7 cellular contexts compared by ENCODE assay signal in genomic region chr15:75646112-75646943, GRCh38. TPM values are rescaled to one million over a fixed set of nuclear protein-coding genes. Genes with fewer than 3 reads are reported as not detected.
DNase-seq lines count a peak whose midpoint lies in the region; ATAC-seq, FAIRE-seq and TF ChIP-seq lines count a peak whose summit lies in the region.

No MANE protein-coding gene starts in this region.

- H2AK5ac ChIP-seq in IMR-90 (ENCODE audit: low read depth, low read length): peak overlapping the region; percentile 91

- POLR2A ChIA-PET in IMR-90 (lab: Charles Lee; ENCODE audit: unreplicated experiment): no interaction called here

- peaks cover 24% of the 10 kb centered on the region for H3K9me1 ChIP-seq in IMR-90 (ENCODE audit: insufficient read depth, low read length)

- WGBS in IMR-90 (ENCODE audit: extremely low coverage in 2 of 2, insufficient read length in 1 of 2), 2 experiments: 0% methylated on average over 1 of the region's 5 CpGs; no CpG with 5 or more reads in 1 of the 2 experiments
- WGBS in adrenal gland, 4 donors: 23 to 47% (median 40%) methylated on average over 4 to 5 of the region's 5 CpGs

- peak overlapping the region; percentile 91 for H3K56ac ChIP-seq in IMR-90 (ENCODE audit: extremely low read depth, insufficient read depth, low read length)

- H4K8ac ChIP-seq in IMR-90 (ENCODE audit: low read depth in 2 of 2, low read length in 2 of 2): peak overlapping the region; percentile 85 to 91

- H3K9ac ChIP-seq in IMR-90 (ENCODE audit: low read depth, low read length) (peak overlapping the region; percentile 97), kidney (ENCODE audit: low read length in 2 of 2) (peak overlapping the region; percentile 95 to 99), stomach smooth muscle (ENCODE audit: low read length in 2 of 2) (peak overlapping the region; percentile 77 to 96)

- peak overlapping the region; percentile 85 for H2BK120ac ChIP-seq in IMR-90 (ENCODE audit: low read depth, low read length)

- H4K20me1 ChIP-seq in IMR-90 (ENCODE audit: insufficient read depth, low read length): peaks cover 28% of the 10 kb centered on the region

- peak overlapping the region; percentile 95 for H2BK5ac ChIP-seq in IMR-90 (ENCODE audit: low read depth, low read length, poor library complexity, severe bottlenecking)

- CTCF ChIA-PET in IMR-90 (lab: Yijun Ruan, JAX): interaction anchor here (1.0 kb wide), 1 partner anchor 8 kb away, joined by 4 read pairs; no protein-coding TSS in a partner anchor

- H3K4me1 ChIP-seq in IMR-90 (ENCODE audit: control insufficient read depth, insufficient read depth, low read length): peaks cover 27% of the 10 kb centered on the region
- peaks cover 26 to 38% of the 10 kb centered on the region in 2 donors for H3K4me1 ChIP-seq in adrenal gland (replicated peaks in 1 of 2)
- H3K4me1 ChIP-seq in kidney (ENCODE audit: control insufficient read depth in 1 of 2, insufficient read depth in 1 of 2, low read depth in 1 of 2, low read length in 2 of 2): peaks cover 24 to 36% of the 10 kb centered on the region in 2 donors
- peaks cover 41% of the 10 kb centered on the region for H3K4me1 ChIP-seq in stomach smooth muscle (ENCODE audit: control insufficient read depth, insufficient read depth, low read length)

- TF ChIP-seq RAD21 in IMR-90 (IDR thresholded peaks at IDR 0.05; ENCODE audit: low read length): no peak

- no peaks in the 10 kb centered on the region for H3K9me3 ChIP-seq in IMR-90 (ENCODE audit: control insufficient read depth, insufficient read depth, low read length)
- H3K9me3 ChIP-seq in adrenal gland (replicated peaks in 1 of 3): no peaks in the 10 kb centered on the region
- H3K9me3 ChIP-seq in kidney (ENCODE audit: control insufficient read depth in 1 of 2, low read length in 2 of 2): no peaks in the 10 kb centered on the region
- no peaks in the 10 kb centered on the region for H3K9me3 ChIP-seq in stomach smooth muscle (ENCODE audit: control insufficient read depth in 2 of 2, low read length in 2 of 2)

- dilution Hi-C loops in IMR-90 (cut with HindIII; ENCODE audit: low sequenced_read_pairs, unreplicated experiment): no loop called here

- DNase-seq in IMR-90 (no peak), adrenal gland (no peak), kidney (no peak), ecto neural progenitor cell (ENCODE audit: low spot score) (no peak), NCI-H1092 (lab: John Stamatoyannopoulos, UW) (no peak), NCI-H1417 (lab: John Stamatoyannopoulos, UW) (no peak)

- H3K27ac ChIP-seq in IMR-90 (ENCODE audit: insufficient read depth, low read length) (peak overlapping the region; percentile 94), adrenal gland (peak overlapping the region; percentile 94 to 98 (median 96)), kidney (ENCODE audit: low read depth in 2 of 2, low read length in 2 of 2) (peak overlapping the region; percentile 96), stomach smooth muscle (ENCODE audit: low read length) (peak overlapping the region; percentile 97)

- in situ Hi-C loops in IMR-90 (cut with MboI; ENCODE audit: low sequenced_read_pairs): no loop called here

- H2AK9ac ChIP-seq in IMR-90 (replicated peaks; ENCODE audit: low read depth, low read length, poor library complexity): peak overlapping the region; percentile 100

- H3K23ac ChIP-seq in IMR-90 (ENCODE audit: low read depth, low read length): peak overlapping the region; percentile 99

- TF ChIP-seq CTCF in IMR-90 (conservative IDR thresholded peaks at IDR 0.05; ENCODE audit: low read depth, low read length) (no peak), adrenal gland (IDR thresholded peaks at IDR 0.05) (no peak), kidney (IDR thresholded peaks at IDR 0.05; ENCODE audit: borderline replicate concordance, extremely low read depth, insufficient read depth) (no peak)

- intact Hi-C loops in IMR-90 (cut with micrococcal nuclease): no loop called here
- intact Hi-C loops in adrenal gland (cut with DNase I): no loop called here
- intact Hi-C loops in kidney (cut with DNase I): no loop called here

- H3K14ac ChIP-seq in IMR-90 (replicated peaks; ENCODE audit: low read depth, low read length): peak overlapping the region; percentile 99

- no peak for FAIRE-seq in kidney (lab: Jason Lieb, UNC)

- peak overlapping the region; percentile 95 for H4K91ac ChIP-seq in IMR-90 (ENCODE audit: insufficient read depth, low read depth, low read length)

- peak overlapping the region; percentile 18; the same call in 1 of the 2 replicates for H2BK20ac ChIP-seq in IMR-90 (ENCODE audit: low read depth, low read length)

- no peak; the same call in 1 of the 2 replicates for TF ChIP-seq POLR2A in IMR-90 (IDR thresholded peaks at IDR 0.05; ENCODE audit: low read depth, low read length)
- TF ChIP-seq POLR2A in adrenal gland (IDR thresholded peaks at IDR 0.05): no peak

- H4K5ac ChIP-seq in IMR-90 (ENCODE audit: low read depth, low read length): peak overlapping the region; percentile 79

- peak overlapping the region; percentile 94 for H2AFZ ChIP-seq in IMR-90 (replicated peaks; ENCODE audit: low read length, poor library complexity)

- no peaks in the 10 kb centered on the region for H3K27me3 ChIP-seq in IMR-90 (ENCODE audit: control insufficient read depth, insufficient read depth, low read length)
- no peaks in the 10 kb centered on the region for H3K27me3 ChIP-seq in adrenal gland
- no peaks in the 10 kb centered on the region for H3K27me3 ChIP-seq in stomach smooth muscle (ENCODE audit: control insufficient read depth in 1 of 2, insufficient read depth in 2 of 2, low read length in 2 of 2)

- H3K4me3 ChIP-seq in IMR-90 (ENCODE audit: insufficient read depth, low read depth, low read length): peak overlapping the region; percentile 88
- peak overlapping the region in 3 of 4 donors; percentile 31 to 99 (median 71) for H3K4me3 ChIP-seq in adrenal gland
- peak overlapping the region; percentile 93 to 96 for H3K4me3 ChIP-seq in kidney (ENCODE audit: low read length in 2 of 2)
- peak overlapping the region; percentile 61 to 95 for H3K4me3 ChIP-seq in stomach smooth muscle (ENCODE audit: low read length in 2 of 2)

- peaks cover 26 to 61% of the 10 kb centered on the region in 2 experiments for H3K79me1 ChIP-seq in IMR-90 (ENCODE audit: low read depth in 1 of 2, low read length in 2 of 2)

- no TSS peak for BruUV-seq in IMR-90 (replicated peaks; lab: Mats Ljungman, UMichigan)

- peak overlapping the region; percentile 92 for H3K4me2 ChIP-seq in IMR-90 (ENCODE audit: low read depth, low read length)

- peak overlapping the region; percentile 99 for H3K4ac ChIP-seq in IMR-90 (ENCODE audit: low read depth, low read length)

- peaks cover 20% of the 10 kb centered on the region for H3K36me3 ChIP-seq in IMR-90 (ENCODE audit: control insufficient read depth, insufficient read depth, low read length)
- H3K36me3 ChIP-seq in adrenal gland (replicated peaks in 1 of 2): no peaks in the 10 kb centered on the region
- peaks cover 0 to 6% of the 10 kb centered on the region in 2 donors for H3K36me3 ChIP-seq in kidney (ENCODE audit: control insufficient read depth in 1 of 2, insufficient read depth in 2 of 2, low read length in 2 of 2)
- peaks cover 3 to 7% of the 10 kb centered on the region in 2 donors for H3K36me3 ChIP-seq in stomach smooth muscle (ENCODE audit: control insufficient read depth in 2 of 2, insufficient read depth in 2 of 2, low read length in 2 of 2)

- peak overlapping the region; percentile 95 for H3K18ac ChIP-seq in IMR-90 (ENCODE audit: low read depth, low read length)

- peak overlapping the region; percentile 77; the same call in 2 of the 3 replicates for H2BK15ac ChIP-seq in IMR-90 (ENCODE audit: low read depth, low read length)

- no peak for ATAC-seq in IMR-90 (ENCODE audit: low read depth)

TF ChIP-seq in IMR-90, 13 proteins besides CTCF, POLR2A, EP300 and RAD21 (continues in another document):
- no peak for TF ChIP-seq RCOR1 (IDR thresholded peaks at IDR 0.05; ENCODE audit: insufficient replicate concordance, low read length)
- no peak for TF ChIP-seq BHLHE40 (IDR thresholded peaks at IDR 0.05; ENCODE audit: low read depth, low read length)
- no peak for TF ChIP-seq ELK1 (IDR thresholded peaks at IDR 0.05; ENCODE audit: borderline replicate concordance, low read depth, low read length)
- no peak for TF ChIP-seq MXI1 (IDR thresholded peaks at IDR 0.05; ENCODE audit: borderline replicate concordance, low read depth, low read length)
- no peak for TF ChIP-seq CHD1 (IDR thresholded peaks at IDR 0.05; ENCODE audit: low read depth, low read length)
- no peak for TF ChIP-seq NFE2L2 (IDR thresholded peaks at IDR 0.05; ENCODE audit: low read depth, low read length)

RNA-seq across cellular contexts. Expression of gene SNX33, which starts 1.4 kb away (rescaled TPM):
- 11.9 and 12.7 TPM in 2 replicates for total RNA-seq in IMR-90 (2012; rRNA removed)
- polyA plus RNA-seq in IMR-90 (2012; rRNA removed): 12.5 and 14.6 TPM in 2 replicates
- polyA plus RNA-seq in IMR-90 (2012; cell fraction: cytosol; rRNA removed): 5.1 and 11.2 TPM in 2 replicates
- 27.3 and 29.8 TPM in 2 replicates for polyA plus RNA-seq in IMR-90 (2012; cell fraction: nucleus; rRNA removed; ENCODE audit: low replicate concordance)
- 10 to 100 TPM; 15.3 to 41.4 (median 25.4) TPM for total RNA-seq in adrenal gland
- 10 to 100 TPM; 12.1 to 18.3 (median 12.9) TPM for polyA plus RNA-seq in adrenal gland
- total RNA-seq in kidney: 20.2 TPM
- 14.2 TPM for polyA plus RNA-seq in kidney (ENCODE audit: insufficient read depth, low read depth, low replicate concordance)

RNA-seq across cellular contexts. Expression of gene IMP3, which starts 6.3 kb away (rescaled TPM):
- total RNA-seq in IMR-90 (2012; rRNA removed): 42.1 and 84.7 TPM in 2 replicates
- polyA plus RNA-seq in IMR-90 (2012; rRNA removed): 55.6 and 59.3 TPM in 2 replicates
- 111 and 209 TPM in 2 replicates for polyA plus RNA-seq in IMR-90 (2012; cell fraction: cytosol; rRNA removed)
- 38.5 and 123 TPM in 2 replicates for polyA plus RNA-seq in IMR-90 (2012; cell fraction: nucleus; rRNA removed; ENCODE audit: low replicate concordance)
- 100 to 1,000 TPM in 5 of 8 donors, 10 to 100 TPM in 3; 74.9 to 161 (median 138) TPM for total RNA-seq in adrenal gland
- polyA plus RNA-seq in adrenal gland: 10 to 100 TPM; 49.8 to 74.8 (median 64.0) TPM
- 52.0 TPM for total RNA-seq in kidney
- polyA plus RNA-seq in kidney (ENCODE audit: insufficient read depth, low read depth, low replicate concordance): 95.0 TPM

RNA-seq across cellular contexts. Expression of gene SNUPN, which starts 20.8 kb away (rescaled TPM):
- total RNA-seq in IMR-90 (2012; rRNA removed) (23.8 and 28.6 TPM in 2 replicates), adrenal gland (10 to 100 TPM; 18.5 to 40.8 (median 25.1) TPM), kidney (24.1 TPM)
- polyA plus RNA-seq in IMR-90 (2012; rRNA removed) (21.8 and 24.1 TPM in 2 replicates), adrenal gland (10 to 100 TPM; 13.5 to 21.8 (median 16.7) TPM), kidney (ENCODE audit: insufficient read depth, low read depth, low replicate concordance) (37.4 TPM)
- polyA plus RNA-seq in IMR-90 (2012; cell fraction: cytosol; rRNA removed): 12.3 and 20.2 TPM in 2 replicates
- 6.1 and 17.3 TPM in 2 replicates for polyA plus RNA-seq in IMR-90 (2012; cell fraction: nucleus; rRNA removed; ENCODE audit: low replicate concordance)
